In genomic region chr9:126014726-126015125, GRCh38 we compare ENCODE assay signal across 8 cellular contexts.
"Had no signal": no experiment of that assay in that cellular context is flagged by ENCODE, and none has a peak within 500 bp of the region (broad histone marks: within the 10 kb centered on the region; RNA-seq: fewer than 3 reads in every experiment).

No MANE protein-coding gene starts in this region.

- H3K4me3 ChIP-seq: GM23248, HAP-1 had no signal

- H3K27ac Mint-ChIP-seq: HFFc6, IgD-negative memory B cell had no signal

- H3K27ac ChIP-seq: GM23248, HL-60 had no signal

- ATAC-seq: HCT116, HepG2 had no signal

- H3K4me1 Mint-ChIP-seq: IgD-negative memory B cell had no signal

- DNase-seq: GM23248, HFFc6, KBM-7 had no signal

- H2AFZ ChIP-seq: GM23248 had no signal

- H3K36me3 Mint-ChIP-seq: IgD-negative memory B cell had no signal

- H3K9ac ChIP-seq: GM23248 had no signal

- H3K36me3 ChIP-seq: HAP-1 had no signal

- H3K9me3 ChIP-seq: HAP-1 had no signal

- H3K4me3 Mint-ChIP-seq: HFFc6, IgD-negative memory B cell had no signal

- H3K4me1 ChIP-seq: HAP-1 had no signal
